In the genomic region with DNA sequence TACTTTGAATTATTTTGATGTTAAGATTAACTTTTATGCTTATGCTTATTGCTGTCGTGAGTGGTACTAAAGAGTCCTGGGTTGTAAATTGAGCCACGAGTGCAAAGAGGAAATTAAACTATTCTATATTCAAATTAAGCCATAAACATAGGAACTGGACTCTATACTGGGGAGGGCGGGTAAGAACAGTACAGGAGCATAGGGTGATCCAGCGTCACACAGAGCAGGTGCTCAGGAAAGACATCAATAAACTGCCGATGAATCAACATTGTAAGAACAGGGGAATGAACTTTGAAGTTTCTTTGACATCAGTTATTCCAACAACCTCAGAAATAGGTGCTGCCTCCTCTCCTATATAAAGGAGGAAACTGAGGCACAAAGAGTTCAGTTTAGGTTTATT, we compare ENCODE assay signal across 22 cellular contexts.
DNase-seq lines count a peak whose midpoint lies in the region; ATAC-seq, FAIRE-seq and TF ChIP-seq lines count a peak whose summit lies in the region.
"Had no signal": no experiment of that assay in that cellular context is flagged by ENCODE, and none has a peak within 500 bp of the region (broad histone marks: within the 10 kb centered on the region; RNA-seq: fewer than 3 reads in every experiment).

No MANE protein-coding gene starts in this region.

- intact Hi-C loops in colonic mucosa (cut with DNase I) (no loop called here), mucosa of descending colon (cut with DNase I, micrococcal nuclease) (no loop called here), transverse colon (cut with DNase I; ENCODE audit: low total_unique reads) (no loop called here)

- DNase-seq in colonic mucosa (peak; percentile 72), mucosa of descending colon (peak in 1 of 3 donors; percentile 80), transverse colon (peak; percentile 65), AML-193 (lab: John Stamatoyannopoulos, UW) (no peak), NOMO-1 (lab: John Stamatoyannopoulos, UW; ENCODE audit: unreplicated experiment in 2 of 2) (no peak), GM19239 (ENCODE audit: insufficient read length, low spot score) (no peak)
- DNase-seq: ACHN; Caco-2; CD4-positive, alpha-beta T cell; H9; IMR-90 had no signal

- in situ Hi-C loops in transverse colon (cut with MboI; ENCODE audit: low pct_ligation_motif_present in 1 of 4, low pct_unique_long_range_greater_than_20kb in 1 of 4, low sequenced_read_pairs in 3 of 4) = no loop called here

- H3K79me2 ChIP-seq in OCI-LY1 (ENCODE audit: insufficient read depth, low read length) = no peaks in the 10 kb centered on the region

- no peaks in the 10 kb centered on the region for H3K27me3 ChIP-seq in OCI-LY1 (ENCODE audit: insufficient read depth, low read length)
- no peaks in the 10 kb centered on the region for H3K27me3 ChIP-seq in colonic mucosa
- H3K27me3 ChIP-seq in transverse colon = no peaks in the 10 kb centered on the region

- no peak for TF ChIP-seq POLR2A in transverse colon (IDR thresholded peaks at IDR 0.05)

- no peaks in the 10 kb centered on the region; the same call in none of the 2 replicates for H3F3A ChIP-seq in OCI-LY1 (ENCODE audit: insufficient read depth, low read length)

- H3K4me2 ChIP-seq in OCI-LY1 (ENCODE audit: low read length) = no peak overlapping the region; the same call in 1 of the 2 replicates

- 0 out of 2 replicates have a peak overlapping the region, but pooled peaks have one; percentile 34 for H2AFZ ChIP-seq in OCI-LY1 (ENCODE audit: low read length)

- H3K9me3 ChIP-seq in OCI-LY1 (ENCODE audit: low read length) (no peaks in the 10 kb centered on the region), colonic mucosa (no peaks in the 10 kb centered on the region), mucosa of descending colon (no peaks in the 10 kb centered on the region), transverse colon (no peaks in the 10 kb centered on the region)
- H3K9me3 ChIP-seq: Caco-2 had no signal

- H3K9ac ChIP-seq in OCI-LY1 (ENCODE audit: low read length) (no peak overlapping the region), colonic mucosa (ENCODE audit: low read depth in 2 of 2, low read length in 2 of 2) (no peak overlapping the region)

- H3K36me3 ChIP-seq in OCI-LY1 (ENCODE audit: insufficient read depth, low read length) (no peaks in the 10 kb centered on the region), colonic mucosa (no peaks in the 10 kb centered on the region), mucosa of descending colon (ENCODE audit: low read depth) (no peaks in the 10 kb centered on the region), transverse colon (no peaks in the 10 kb centered on the region)

- no peaks in the 10 kb centered on the region for H4K20me1 ChIP-seq in OCI-LY1 (ENCODE audit: insufficient read depth, low read length)

- peaks cover 64% of the 10 kb centered on the region for H3K4me1 ChIP-seq in OCI-LY1 (ENCODE audit: insufficient read depth, low read length, severe bottlenecking)
- H3K4me1 ChIP-seq in colonic mucosa = no peaks in the 10 kb centered on the region
- peaks cover 8% of the 10 kb centered on the region for H3K4me1 ChIP-seq in mucosa of descending colon (ENCODE audit: low read depth)
- peaks cover 0 to 22% (median 10%) of the 10 kb centered on the region in 4 donors for H3K4me1 ChIP-seq in transverse colon
- H3K4me1 ChIP-seq: Caco-2 had no signal

- H3K4me3 ChIP-seq in OCI-LY1 (ENCODE audit: low read depth, low read length, poor library complexity, severe bottlenecking) = no peak overlapping the region
- no peak overlapping the region for H3K4me3 ChIP-seq in colonic mucosa
- no peak overlapping the region for H3K4me3 ChIP-seq in mucosa of descending colon
- H3K4me3 ChIP-seq in transverse colon = no peak overlapping the region
- H3K4me3 ChIP-seq: K562 had no signal

- no peak for FAIRE-seq in GM19239 (lab: Jason Lieb, UNC)
- FAIRE-seq: A204.1, D721Med, G401.6, GM12892, GM18507, H1, HTR-8/SVneo, K562 had no signal

- H3K9me2 ChIP-seq in OCI-LY1 (ENCODE audit: low read depth, low read length) = no peaks in the 10 kb centered on the region

- no peak for TF ChIP-seq EP300 in transverse colon (IDR thresholded peaks at IDR 0.05; ENCODE audit: low read depth)

- peak; percentile 98 for ATAC-seq in mucosa of descending colon
- ATAC-seq: K562 had no signal

- 43 to 54% methylated on average over 5 of the region's 5 CpGs for WGBS in transverse colon (ENCODE audit: low coverage in 1 of 2), 2 donors

- H3K27ac ChIP-seq in OCI-LY1 (ENCODE audit: low read depth, low read length, poor library complexity, severe bottlenecking) = peak overlapping the region; percentile 45
- H3K27ac ChIP-seq in colonic mucosa = peak overlapping the region; percentile 61
- H3K27ac ChIP-seq in transverse colon = peak overlapping the region; percentile 51 to 75 (median 64)
- H3K27ac ChIP-seq: C4-2B, HL-60 had no signal

- no peak for TF ChIP-seq CTCF in OCI-LY1 (IDR thresholded peaks at IDR 0.05; ENCODE audit: low read length)
- TF ChIP-seq CTCF in colonic mucosa (IDR thresholded peaks at IDR 0.05) = no peak
- TF ChIP-seq CTCF in mucosa of descending colon (IDR thresholded peaks at IDR 0.05) = no peak
- TF ChIP-seq CTCF in transverse colon (IDR thresholded peaks at IDR 0.05) = no peak

Comparison
In these comparisons a context has a peak if more than half of its experiments do, and no peak if none do; other contexts are left out.
1. DNase-seq: peak in colonic mucosa (single experiment) and transverse colon (single experiment); none in AML-193 (0 of 2), NOMO-1 (0 of 2) and GM19239 (single experiment).
2. Peak in every context shown above with its lines, with median percentiles within 50 percentile points of each other: H3K27ac ChIP-seq.